ENCODE assay signal across 8 cellular contexts in genomic region chr7:129298268-129298893, GRCh38.
A peak's percentile ranks its signal among the peaks of the same experiment; 100 is the strongest.
DNase-seq lines count a peak whose midpoint lies in the region; ATAC-seq and TF ChIP-seq lines count a peak whose summit lies in the region.

No MANE protein-coding gene starts in this region.

- peaks cover 8% of the 10 kb centered on the region for H3K36me3 Mint-ChIP-seq in activated CD4-positive, alpha-beta memory T cell treated with anti-CD3 and anti-CD28 coated beads for 36 hours
- no peaks in the 10 kb centered on the region for H3K36me3 Mint-ChIP-seq in endothelial cell (ENCODE audit: low read depth, unreplicated experiment)
- H3K36me3 Mint-ChIP-seq in naive thymus-derived CD4-positive, alpha-beta T cell: peaks cover 0 to 22% (median 13%) of the 10 kb centered on the region in 5 donors

- H3K4me1 ChIP-seq in cardiac muscle cell (ENCODE audit: low read depth): no peaks in the 10 kb centered on the region
- no peaks in the 10 kb centered on the region for H3K4me1 ChIP-seq in naive thymus-derived CD4-positive, alpha-beta T cell (ENCODE audit: control insufficient read depth in 2 of 2, insufficient read depth in 2 of 2, low read length in 2 of 2)
- H3K4me1 ChIP-seq in vagina: peaks cover 4% of the 10 kb centered on the region

- peaks cover 3% of the 10 kb centered on the region for H3K9me3 Mint-ChIP-seq in activated CD4-positive, alpha-beta memory T cell treated with anti-CD3 and anti-CD28 coated beads for 36 hours
- no peaks in the 10 kb centered on the region for H3K9me3 Mint-ChIP-seq in endothelial cell (ENCODE audit: unreplicated experiment)
- H3K9me3 Mint-ChIP-seq in naive thymus-derived CD4-positive, alpha-beta T cell: peaks cover 0 to 4% (median 0%) of the 10 kb centered on the region in 11 donors

- no peak for ATAC-seq in Right ventricle myocardium inferior
- no peak for ATAC-seq in naive thymus-derived CD4-positive, alpha-beta T cell
- no peak for ATAC-seq in GM21360 (IDR thresholded peaks at IDR 0.05; ENCODE audit: unreplicated experiment)

- DNase-seq in cardiac muscle cell (ENCODE audit: low read depth in 1 of 2, low spot score in 1 of 2) (peak; percentile 52 to 59), Right ventricle myocardium inferior (ENCODE audit: missing footprints) (no peak), NCI-H2107 treated with DMSO at 0.1 percent for 48 hours (lab: John Stamatoyannopoulos, UW; ENCODE audit: unreplicated experiment) (peak; percentile 56), endothelial cell (ENCODE audit: low spot score) (peak; percentile 38), vagina (ENCODE audit: extremely low spot score in 2 of 2) (no peak)
- peak; percentile 62 for DNase-seq in activated CD4-positive, alpha-beta memory T cell treated with anti-CD3 and anti-CD28 coated beads for 36 hours
- peak in 7 of 9 donors; percentile 15 to 53 (median 37) for DNase-seq in naive thymus-derived CD4-positive, alpha-beta T cell

- H3K27ac ChIP-seq in cardiac muscle cell (no peak overlapping the region), vagina (no peak overlapping the region)
- no peak overlapping the region for H3K27ac ChIP-seq in naive thymus-derived CD4-positive, alpha-beta T cell (ENCODE audit: low read depth, low read length)

- no peak for TF ChIP-seq POLR2A in vagina (IDR thresholded peaks at IDR 0.05)

- no peaks in the 10 kb centered on the region for H3K27me3 Mint-ChIP-seq in activated CD4-positive, alpha-beta memory T cell treated with anti-CD3 and anti-CD28 coated beads for 36 hours
- no peaks in the 10 kb centered on the region for H3K27me3 Mint-ChIP-seq in endothelial cell (ENCODE audit: unreplicated experiment)
- peaks cover 0 to 5% (median 0%) of the 10 kb centered on the region in 5 donors for H3K27me3 Mint-ChIP-seq in naive thymus-derived CD4-positive, alpha-beta T cell

- POLR2A ChIA-PET in activated CD4-positive, alpha-beta memory T cell treated with anti-CD3 and anti-CD28 coated beads for 36 hours (lab: Charles Lee): no interaction called here
- POLR2A ChIA-PET in naive thymus-derived CD4-positive, alpha-beta T cell (lab: Charles Lee): no interaction called here

- CTCF ChIA-PET in activated CD4-positive, alpha-beta memory T cell treated with anti-CD3 and anti-CD28 coated beads for 36 hours (lab: Charles Lee): interaction anchor here (0.7 to 5.4 kb wide), 28 partner anchors 9 to 314 kb away, joined by 3 to 88 read pairs (median 4); no protein-coding TSS in a partner anchor
- CTCF ChIA-PET in naive thymus-derived CD4-positive, alpha-beta T cell (lab: Charles Lee): interaction anchor here (0.8 to 5.8 kb wide), 16 partner anchors 8 to 173 kb away, joined by 3 to 71 read pairs (median 3); no protein-coding TSS in a partner anchor

- TF ChIP-seq CTCF in cardiac muscle cell (IDR thresholded peaks at IDR 0.05; ENCODE audit: low read depth, low read length) (peak; percentile 65), endothelial cell (IDR thresholded peaks at IDR 0.05; ENCODE audit: unreplicated experiment) (peak; percentile 75), vagina (IDR thresholded peaks at IDR 0.05) (peak; percentile 35 to 53 (median 46))

- H3K9me3 ChIP-seq in cardiac muscle cell (ENCODE audit: low read depth): no peaks in the 10 kb centered on the region
- H3K9me3 ChIP-seq in naive thymus-derived CD4-positive, alpha-beta T cell (ENCODE audit: control insufficient read depth in 2 of 3, low read length in 3 of 3): no peaks in the 10 kb centered on the region
- no peaks in the 10 kb centered on the region for H3K9me3 ChIP-seq in vagina

- H3K4me1 Mint-ChIP-seq in activated CD4-positive, alpha-beta memory T cell treated with anti-CD3 and anti-CD28 coated beads for 36 hours (ENCODE audit: low read depth): peaks cover 2% of the 10 kb centered on the region
- H3K4me1 Mint-ChIP-seq in endothelial cell (ENCODE audit: unreplicated experiment): no peaks in the 10 kb centered on the region
- peaks cover 0 to 14% (median 8%) of the 10 kb centered on the region in 7 donors for H3K4me1 Mint-ChIP-seq in naive thymus-derived CD4-positive, alpha-beta T cell

- no peak overlapping the region for H3K4me3 Mint-ChIP-seq in activated CD4-positive, alpha-beta memory T cell treated with anti-CD3 and anti-CD28 coated beads for 36 hours
- H3K4me3 Mint-ChIP-seq in endothelial cell (ENCODE audit: unreplicated experiment): no peak overlapping the region
- H3K4me3 Mint-ChIP-seq in naive thymus-derived CD4-positive, alpha-beta T cell: no peak overlapping the region

- no peaks in the 10 kb centered on the region for H3K36me3 ChIP-seq in cardiac muscle cell
- no peaks in the 10 kb centered on the region for H3K36me3 ChIP-seq in naive thymus-derived CD4-positive, alpha-beta T cell (ENCODE audit: control insufficient read depth in 2 of 3, insufficient read depth in 3 of 3, low read length in 3 of 3)
- H3K36me3 ChIP-seq in vagina: no peaks in the 10 kb centered on the region

- intact Hi-C loops in Right ventricle myocardium inferior (cut with DNase I) (loop anchor here (1.0 kb wide), 1 partner anchor 80 kb away; no protein-coding TSS in a partner anchor), vagina (cut with DNase I) (loop anchor here (5.0 kb wide), 2 partner anchors 76 to 174 kb away; no protein-coding TSS in a partner anchor)
- intact Hi-C loops in activated CD4-positive, alpha-beta memory T cell treated with anti-CD3 and anti-CD28 coated beads for 36 hours (cut with micrococcal nuclease): loop anchor here (1.0 kb wide), 1 partner anchor 80 kb away; no protein-coding TSS in a partner anchor
- intact Hi-C loops in naive thymus-derived CD4-positive, alpha-beta T cell (cut with micrococcal nuclease): loop anchor here (1.0 kb wide), 3 partner anchors 27 to 80 kb away; no protein-coding TSS in a partner anchor

- H3K4me3 ChIP-seq in cardiac muscle cell (no peak overlapping the region), vagina (no peak overlapping the region)
- no peak overlapping the region for H3K4me3 ChIP-seq in naive thymus-derived CD4-positive, alpha-beta T cell (ENCODE audit: low read length)

- H3K27me3 ChIP-seq in cardiac muscle cell (no peaks in the 10 kb centered on the region), vagina (no peaks in the 10 kb centered on the region)
- no peaks in the 10 kb centered on the region for H3K27me3 ChIP-seq in naive thymus-derived CD4-positive, alpha-beta T cell (ENCODE audit: control insufficient read depth in 2 of 2, insufficient read depth in 2 of 2, low read length in 2 of 2)

- H3K27ac Mint-ChIP-seq in activated CD4-positive, alpha-beta memory T cell treated with anti-CD3 and anti-CD28 coated beads for 36 hours: no peak overlapping the region
- H3K27ac Mint-ChIP-seq in endothelial cell (ENCODE audit: unreplicated experiment): no peak overlapping the region
- H3K27ac Mint-ChIP-seq in naive thymus-derived CD4-positive, alpha-beta T cell: no peak overlapping the region

Comparison
In these comparisons a context has a peak if more than half of its experiments do, and no peak if none do; other contexts are left out.
1. DNase-seq: peak in cardiac muscle cell (2 of 2), NCI-H2107 treated with DMSO at 0.1 percent for 48 hours (single experiment), activated CD4-positive, alpha-beta memory T cell treated with anti-CD3 and anti-CD28 coated beads for 36 hours (single experiment), endothelial cell (single experiment) and naive thymus-derived CD4-positive, alpha-beta T cell (7 of 9); none in Right ventricle myocardium inferior (single experiment) and vagina (0 of 2).
2. Peak in every context shown above with its lines, with median percentiles within 50 percentile points of each other: CTCF ChIP-seq.